In the genomic region with DNA sequence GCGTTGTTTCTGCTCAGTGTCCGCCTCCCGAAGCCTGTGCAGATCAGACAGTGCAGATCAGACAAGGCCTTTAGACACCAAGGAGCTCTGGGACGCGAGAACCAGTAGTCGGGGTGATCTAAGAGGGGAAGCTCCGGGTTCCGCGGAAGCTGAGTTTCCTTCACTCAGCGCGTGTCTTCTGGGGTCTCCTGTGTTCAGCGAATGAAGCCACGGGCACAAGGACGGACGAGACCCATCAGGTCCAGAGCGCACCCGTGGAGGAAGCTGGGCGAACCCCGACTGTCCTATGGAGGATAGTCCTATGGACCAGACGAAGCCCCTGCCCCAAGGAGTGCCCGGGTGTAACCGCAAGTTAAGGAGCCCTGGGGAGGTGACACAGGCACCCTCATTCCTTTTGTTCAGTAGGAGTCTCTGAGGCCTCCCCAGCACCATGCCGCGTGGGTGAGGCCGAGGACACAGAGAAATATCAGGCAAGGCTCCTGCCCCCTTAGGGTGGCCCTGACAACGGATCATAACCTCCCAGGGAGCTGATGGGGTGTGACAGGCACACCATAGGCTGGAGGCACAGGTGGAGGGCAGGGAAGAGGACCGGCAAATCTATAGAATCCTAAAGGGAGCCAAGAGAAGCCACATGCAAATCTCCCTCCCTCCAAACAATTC, we compare ENCODE assay signal across 1 cellular context.
TF ChIP-seq lines count a peak whose summit lies in the region.

No MANE protein-coding gene starts in this region.

TF ChIP-seq in K562, 482 proteins besides CTCF, POLR2A, EP300 and RAD21 (continued from another document and continues in another):
- TF ChIP-seq, protein P1, sequence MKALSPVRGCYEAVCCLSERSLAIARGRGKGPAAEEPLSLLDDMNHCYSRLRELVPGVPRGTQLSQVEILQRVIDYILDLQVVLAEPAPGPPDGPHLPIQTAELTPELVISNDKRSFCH (CRISPR knock-in tag; IDR thresholded peaks at IDR 0.05) = no peak
- TF ChIP-seq, protein P1 (tag; IDR thresholded peaks at IDR 0.05) = 0 out of 2 replicates have a peak, but pooled peaks have one; percentile 15
- TF ChIP-seq ZNF121 (CRISPR knock-in tag; conservative IDR thresholded peaks at IDR 0.05) = no peak
- no peak for TF ChIP-seq PRMT5 (CRISPR knock-in tag; IDR thresholded peaks at IDR 0.05)
- peak; percentile 64 for TF ChIP-seq L3MBTL2 (IDR thresholded peaks at IDR 0.05)
- TF ChIP-seq, protein P2, sequence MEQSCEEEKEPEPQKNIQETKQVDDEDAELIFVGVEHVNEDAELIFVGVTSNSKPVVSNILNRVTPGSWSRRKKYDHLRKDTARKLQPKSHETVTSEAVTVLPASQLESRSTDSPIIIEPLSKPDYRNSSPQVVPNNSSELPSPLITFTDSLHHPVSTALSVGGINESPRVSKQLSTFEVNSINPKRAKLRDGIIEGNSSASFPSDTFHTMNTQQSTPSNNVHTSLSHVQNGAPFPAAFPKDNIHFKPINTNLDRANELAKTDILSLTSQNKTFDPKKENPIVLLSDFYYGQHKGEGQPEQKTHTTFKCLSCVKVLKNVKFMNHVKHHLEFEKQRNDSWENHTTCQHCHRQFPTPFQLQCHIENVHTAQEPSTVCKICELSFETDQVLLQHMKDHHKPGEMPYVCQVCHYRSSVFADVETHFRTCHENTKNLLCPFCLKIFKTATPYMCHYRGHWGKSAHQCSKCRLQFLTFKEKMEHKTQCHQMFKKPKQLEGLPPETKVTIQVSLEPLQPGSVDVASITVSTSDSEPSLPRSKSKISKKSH (CRISPR knock-in tag; IDR thresholded peaks at IDR 0.05) = no peak
- no peak for TF ChIP-seq THRAP3 (IDR thresholded peaks at IDR 0.05; ENCODE audit: borderline replicate concordance)
- TF ChIP-seq STAT5B (CRISPR knock-in tag; IDR thresholded peaks at IDR 0.05) = no peak
- TF ChIP-seq, protein P3, sequence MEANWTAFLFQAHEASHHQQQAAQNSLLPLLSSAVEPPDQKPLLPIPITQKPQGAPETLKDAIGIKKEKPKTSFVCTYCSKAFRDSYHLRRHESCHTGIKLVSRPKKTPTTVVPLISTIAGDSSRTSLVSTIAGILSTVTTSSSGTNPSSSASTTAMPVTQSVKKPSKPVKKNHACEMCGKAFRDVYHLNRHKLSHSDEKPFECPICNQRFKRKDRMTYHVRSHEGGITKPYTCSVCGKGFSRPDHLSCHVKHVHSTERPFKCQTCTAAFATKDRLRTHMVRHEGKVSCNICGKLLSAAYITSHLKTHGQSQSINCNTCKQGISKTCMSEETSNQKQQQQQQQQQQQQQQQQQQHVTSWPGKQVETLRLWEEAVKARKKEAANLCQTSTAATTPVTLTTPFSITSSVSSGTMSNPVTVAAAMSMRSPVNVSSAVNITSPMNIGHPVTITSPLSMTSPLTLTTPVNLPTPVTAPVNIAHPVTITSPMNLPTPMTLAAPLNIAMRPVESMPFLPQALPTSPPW (CRISPR knock-in tag; IDR thresholded peaks at IDR 0.05) = peak; percentile 43; the same call in 1 of the 2 replicates
- TF ChIP-seq TARDBP (IDR thresholded peaks at IDR 0.05) = peak; percentile 59; the same call in 1 of the 2 replicates
- no peak for TF ChIP-seq SMARCE1 (IDR thresholded peaks at IDR 0.05)
- no peak for TF ChIP-seq NUFIP1 (IDR thresholded peaks at IDR 0.05; ENCODE audit: partially characterized antibody)
- no peak for TF ChIP-seq SREBF2 (CRISPR knock-in tag; IDR thresholded peaks at IDR 0.05)
- peak; percentile 20; the same call in 1 of the 2 replicates for TF ChIP-seq TOE1 (IDR thresholded peaks at IDR 0.05; ENCODE audit: borderline replicate concordance)
- TF ChIP-seq TOE1 (CRISPR knock-in tag; IDR thresholded peaks at IDR 0.05; ENCODE audit: borderline replicate concordance, low read depth) = no peak
- TF ChIP-seq, protein P4, sequence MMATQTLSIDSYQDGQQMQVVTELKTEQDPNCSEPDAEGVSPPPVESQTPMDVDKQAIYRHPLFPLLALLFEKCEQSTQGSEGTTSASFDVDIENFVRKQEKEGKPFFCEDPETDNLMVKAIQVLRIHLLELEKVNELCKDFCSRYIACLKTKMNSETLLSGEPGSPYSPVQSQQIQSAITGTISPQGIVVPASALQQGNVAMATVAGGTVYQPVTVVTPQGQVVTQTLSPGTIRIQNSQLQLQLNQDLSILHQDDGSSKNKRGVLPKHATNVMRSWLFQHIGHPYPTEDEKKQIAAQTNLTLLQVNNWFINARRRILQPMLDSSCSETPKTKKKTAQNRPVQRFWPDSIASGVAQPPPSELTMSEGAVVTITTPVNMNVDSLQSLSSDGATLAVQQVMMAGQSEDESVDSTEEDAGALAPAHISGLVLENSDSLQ (IDR thresholded peaks at IDR 0.05) = 0 out of 2 replicates have a peak, but pooled peaks have one; percentile 5
- peak; percentile 41 for TF ChIP-seq TBP (optimal IDR thresholded peaks at IDR 0.05; ENCODE audit: low read depth, low read length)
- no peak for TF ChIP-seq ZNF239 (CRISPR knock-in tag; IDR thresholded peaks at IDR 0.05)
- TF ChIP-seq, protein P5, sequence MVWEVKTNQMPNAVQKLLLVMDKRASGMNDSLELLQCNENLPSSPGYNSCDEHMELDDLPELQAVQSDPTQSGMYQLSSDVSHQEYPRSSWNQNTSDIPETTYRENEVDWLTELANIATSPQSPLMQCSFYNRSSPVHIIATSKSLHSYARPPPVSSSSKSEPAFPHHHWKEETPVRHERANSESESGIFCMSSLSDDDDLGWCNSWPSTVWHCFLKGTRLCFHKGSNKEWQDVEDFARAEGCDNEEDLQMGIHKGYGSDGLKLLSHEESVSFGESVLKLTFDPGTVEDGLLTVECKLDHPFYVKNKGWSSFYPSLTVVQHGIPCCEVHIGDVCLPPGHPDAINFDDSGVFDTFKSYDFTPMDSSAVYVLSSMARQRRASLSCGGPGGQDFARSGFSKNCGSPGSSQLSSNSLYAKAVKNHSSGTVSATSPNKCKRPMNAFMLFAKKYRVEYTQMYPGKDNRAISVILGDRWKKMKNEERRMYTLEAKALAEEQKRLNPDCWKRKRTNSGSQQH (CRISPR knock-in tag; IDR thresholded peaks at IDR 0.05) = no peak
- TF ChIP-seq, protein P6, sequence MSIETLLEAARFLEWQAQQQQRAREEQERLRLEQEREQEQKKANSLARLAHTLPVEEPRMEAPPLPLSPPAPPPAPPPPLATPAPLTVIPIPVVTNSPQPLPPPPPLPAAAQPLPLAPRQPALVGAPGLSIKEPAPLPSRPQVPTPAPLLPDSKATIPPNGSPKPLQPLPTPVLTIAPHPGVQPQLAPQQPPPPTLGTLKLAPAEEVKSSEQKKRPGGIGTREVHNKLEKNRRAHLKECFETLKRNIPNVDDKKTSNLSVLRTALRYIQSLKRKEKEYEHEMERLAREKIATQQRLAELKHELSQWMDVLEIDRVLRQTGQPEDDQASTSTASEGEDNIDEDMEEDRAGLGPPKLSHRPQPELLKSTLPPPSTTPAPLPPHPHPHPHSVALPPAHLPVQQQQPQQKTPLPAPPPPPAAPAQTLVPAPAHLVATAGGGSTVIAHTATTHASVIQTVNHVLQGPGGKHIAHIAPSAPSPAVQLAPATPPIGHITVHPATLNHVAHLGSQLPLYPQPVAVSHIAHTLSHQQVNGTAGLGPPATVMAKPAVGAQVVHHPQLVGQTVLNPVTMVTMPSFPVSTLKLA (conservative IDR thresholded peaks at IDR 0.05) = peak in 1 of 2 experiments; percentile 24; a peak in 2 of 4 replicates
- TF ChIP-seq SMARCA4 (IDR thresholded peaks at IDR 0.05) = no peak
- no peak for TF ChIP-seq TCF3 (CRISPR knock-in tag; IDR thresholded peaks at IDR 0.05)
- no peak for TF ChIP-seq COPS2 (conservative IDR thresholded peaks at IDR 0.05)
- TF ChIP-seq CTBP1 (IDR thresholded peaks at IDR 0.05; ENCODE audit: borderline replicate concordance) = peak; percentile 43; the same call in 1 of the 2 replicates
- TF ChIP-seq TEAD1 (CRISPR knock-in tag; IDR thresholded peaks at IDR 0.05) = peak in 1 of 2 experiments; percentile 32; a peak in 1 of 4 replicates
- peak in 1 of 2 experiments; percentile 5; a peak in 1 of 4 replicates for TF ChIP-seq SIN3A (IDR thresholded peaks at IDR 0.05; ENCODE audit: borderline replicate concordance in 2 of 2, control insufficient read depth in 1 of 2, low read depth in 2 of 2, low read length in 2 of 2)
- TF ChIP-seq, protein P7, sequence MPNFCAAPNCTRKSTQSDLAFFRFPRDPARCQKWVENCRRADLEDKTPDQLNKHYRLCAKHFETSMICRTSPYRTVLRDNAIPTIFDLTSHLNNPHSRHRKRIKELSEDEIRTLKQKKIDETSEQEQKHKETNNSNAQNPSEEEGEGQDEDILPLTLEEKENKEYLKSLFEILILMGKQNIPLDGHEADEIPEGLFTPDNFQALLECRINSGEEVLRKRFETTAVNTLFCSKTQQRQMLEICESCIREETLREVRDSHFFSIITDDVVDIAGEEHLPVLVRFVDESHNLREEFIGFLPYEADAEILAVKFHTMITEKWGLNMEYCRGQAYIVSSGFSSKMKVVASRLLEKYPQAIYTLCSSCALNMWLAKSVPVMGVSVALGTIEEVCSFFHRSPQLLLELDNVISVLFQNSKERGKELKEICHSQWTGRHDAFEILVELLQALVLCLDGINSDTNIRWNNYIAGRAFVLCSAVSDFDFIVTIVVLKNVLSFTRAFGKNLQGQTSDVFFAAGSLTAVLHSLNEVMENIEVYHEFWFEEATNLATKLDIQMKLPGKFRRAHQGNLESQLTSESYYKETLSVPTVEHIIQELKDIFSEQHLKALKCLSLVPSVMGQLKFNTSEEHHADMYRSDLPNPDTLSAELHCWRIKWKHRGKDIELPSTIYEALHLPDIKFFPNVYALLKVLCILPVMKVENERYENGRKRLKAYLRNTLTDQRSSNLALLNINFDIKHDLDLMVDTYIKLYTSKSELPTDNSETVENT (CRISPR knock-in tag; IDR thresholded peaks at IDR 0.05) = 0 out of 2 replicates have a peak, but pooled peaks have one; percentile 5
- TF ChIP-seq, protein P8, sequence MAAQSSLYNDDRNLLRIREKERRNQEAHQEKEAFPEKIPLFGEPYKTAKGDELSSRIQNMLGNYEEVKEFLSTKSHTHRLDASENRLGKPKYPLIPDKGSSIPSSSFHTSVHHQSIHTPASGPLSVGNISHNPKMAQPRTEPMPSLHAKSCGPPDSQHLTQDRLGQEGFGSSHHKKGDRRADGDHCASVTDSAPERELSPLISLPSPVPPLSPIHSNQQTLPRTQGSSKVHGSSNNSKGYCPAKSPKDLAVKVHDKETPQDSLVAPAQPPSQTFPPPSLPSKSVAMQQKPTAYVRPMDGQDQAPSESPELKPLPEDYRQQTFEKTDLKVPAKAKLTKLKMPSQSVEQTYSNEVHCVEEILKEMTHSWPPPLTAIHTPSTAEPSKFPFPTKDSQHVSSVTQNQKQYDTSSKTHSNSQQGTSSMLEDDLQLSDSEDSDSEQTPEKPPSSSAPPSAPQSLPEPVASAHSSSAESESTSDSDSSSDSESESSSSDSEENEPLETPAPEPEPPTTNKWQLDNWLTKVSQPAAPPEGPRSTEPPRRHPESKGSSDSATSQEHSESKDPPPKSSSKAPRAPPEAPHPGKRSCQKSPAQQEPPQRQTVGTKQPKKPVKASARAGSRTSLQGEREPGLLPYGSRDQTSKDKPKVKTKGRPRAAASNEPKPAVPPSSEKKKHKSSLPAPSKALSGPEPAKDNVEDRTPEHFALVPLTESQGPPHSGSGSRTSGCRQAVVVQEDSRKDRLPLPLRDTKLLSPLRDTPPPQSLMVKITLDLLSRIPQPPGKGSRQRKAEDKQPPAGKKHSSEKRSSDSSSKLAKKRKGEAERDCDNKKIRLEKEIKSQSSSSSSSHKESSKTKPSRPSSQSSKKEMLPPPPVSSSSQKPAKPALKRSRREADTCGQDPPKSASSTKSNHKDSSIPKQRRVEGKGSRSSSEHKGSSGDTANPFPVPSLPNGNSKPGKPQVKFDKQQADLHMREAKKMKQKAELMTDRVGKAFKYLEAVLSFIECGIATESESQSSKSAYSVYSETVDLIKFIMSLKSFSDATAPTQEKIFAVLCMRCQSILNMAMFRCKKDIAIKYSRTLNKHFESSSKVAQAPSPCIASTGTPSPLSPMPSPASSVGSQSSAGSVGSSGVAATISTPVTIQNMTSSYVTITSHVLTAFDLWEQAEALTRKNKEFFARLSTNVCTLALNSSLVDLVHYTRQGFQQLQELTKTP (IDR thresholded peaks at IDR 0.05; ENCODE audit: low read depth in 1 of 2, partially characterized antibody in 2 of 2) = no peak
- TF ChIP-seq SMAD2 (IDR thresholded peaks at IDR 0.05; ENCODE audit: low read depth, low read length) = no peak
- TF ChIP-seq PTRF (tag; IDR thresholded peaks at IDR 0.05) = no peak
- TF ChIP-seq, protein P9, sequence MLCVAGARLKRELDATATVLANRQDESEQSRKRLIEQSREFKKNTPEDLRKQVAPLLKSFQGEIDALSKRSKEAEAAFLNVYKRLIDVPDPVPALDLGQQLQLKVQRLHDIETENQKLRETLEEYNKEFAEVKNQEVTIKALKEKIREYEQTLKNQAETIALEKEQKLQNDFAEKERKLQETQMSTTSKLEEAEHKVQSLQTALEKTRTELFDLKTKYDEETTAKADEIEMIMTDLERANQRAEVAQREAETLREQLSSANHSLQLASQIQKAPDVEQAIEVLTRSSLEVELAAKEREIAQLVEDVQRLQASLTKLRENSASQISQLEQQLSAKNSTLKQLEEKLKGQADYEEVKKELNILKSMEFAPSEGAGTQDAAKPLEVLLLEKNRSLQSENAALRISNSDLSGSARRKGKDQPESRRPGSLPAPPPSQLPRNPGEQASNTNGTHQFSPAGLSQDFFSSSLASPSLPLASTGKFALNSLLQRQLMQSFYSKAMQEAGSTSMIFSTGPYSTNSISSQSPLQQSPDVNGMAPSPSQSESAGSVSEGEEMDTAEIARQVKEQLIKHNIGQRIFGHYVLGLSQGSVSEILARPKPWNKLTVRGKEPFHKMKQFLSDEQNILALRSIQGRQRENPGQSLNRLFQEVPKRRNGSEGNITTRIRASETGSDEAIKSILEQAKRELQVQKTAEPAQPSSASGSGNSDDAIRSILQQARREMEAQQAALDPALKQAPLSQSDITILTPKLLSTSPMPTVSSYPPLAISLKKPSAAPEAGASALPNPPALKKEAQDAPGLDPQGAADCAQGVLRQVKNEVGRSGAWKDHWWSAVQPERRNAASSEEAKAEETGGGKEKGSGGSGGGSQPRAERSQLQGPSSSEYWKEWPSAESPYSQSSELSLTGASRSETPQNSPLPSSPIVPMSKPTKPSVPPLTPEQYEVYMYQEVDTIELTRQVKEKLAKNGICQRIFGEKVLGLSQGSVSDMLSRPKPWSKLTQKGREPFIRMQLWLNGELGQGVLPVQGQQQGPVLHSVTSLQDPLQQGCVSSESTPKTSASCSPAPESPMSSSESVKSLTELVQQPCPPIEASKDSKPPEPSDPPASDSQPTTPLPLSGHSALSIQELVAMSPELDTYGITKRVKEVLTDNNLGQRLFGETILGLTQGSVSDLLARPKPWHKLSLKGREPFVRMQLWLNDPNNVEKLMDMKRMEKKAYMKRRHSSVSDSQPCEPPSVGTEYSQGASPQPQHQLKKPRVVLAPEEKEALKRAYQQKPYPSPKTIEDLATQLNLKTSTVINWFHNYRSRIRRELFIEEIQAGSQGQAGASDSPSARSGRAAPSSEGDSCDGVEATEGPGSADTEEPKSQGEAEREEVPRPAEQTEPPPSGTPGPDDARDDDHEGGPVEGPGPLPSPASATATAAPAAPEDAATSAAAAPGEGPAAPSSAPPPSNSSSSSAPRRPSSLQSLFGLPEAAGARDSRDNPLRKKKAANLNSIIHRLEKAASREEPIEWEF (CRISPR knock-in tag; IDR thresholded peaks at IDR 0.05) = peak; percentile 18; the same call in 1 of the 2 replicates
- TF ChIP-seq LEF1 (IDR thresholded peaks at IDR 0.05) = no peak
- TF ChIP-seq TAF1 (IDR thresholded peaks at IDR 0.05; ENCODE audit: control insufficient read depth, extremely low read depth, insufficient read depth, low read length, severe bottlenecking) = peak; percentile 8
- no peak for TF ChIP-seq RBM22 (IDR thresholded peaks at IDR 0.05; ENCODE audit: low read depth, low read length, poor library complexity, severe bottlenecking)
